In genomic region chr20:59004493-59004762, GRCh38 we compare ENCODE assay signal across 8 cellular contexts. TPM values are rescaled to one million over a fixed set of nuclear protein-coding genes. Genes with fewer than 3 reads are reported as not detected.
DNase-seq lines count a peak whose midpoint lies in the region; ATAC-seq, FAIRE-seq and TF ChIP-seq lines count a peak whose summit lies in the region.
"Had no signal": no experiment of that assay in that cellular context is flagged by ENCODE, and none has a peak within 500 bp of the region (broad histone marks: within the 10 kb centered on the region; RNA-seq: fewer than 3 reads in every experiment).

No MANE protein-coding gene starts in this region.

- H3K4me2 ChIP-seq in SK-N-SH = no peak overlapping the region

- peaks cover 38% of the 10 kb centered on the region for H3K4me1 Mint-ChIP-seq in activated T-helper 17 cell treated with anti-CD3 and anti-CD28 coated beads, Interleukin-2, amount 50 U/mL, for 72 hours

- DNase-seq in Peyer's patch (no peak), kidney (peak; percentile 78), substantia nigra (lab: John Stamatoyannopoulos, UW) (peak in 6 of 49 donors; percentile 11 to 48 (median 24)), NCI-H526 (lab: John Stamatoyannopoulos, UW) (no peak), SK-N-SH (no peak)

- intact Hi-C loops in kidney (cut with DNase I) = no loop called here

- no peak for FAIRE-seq in kidney (lab: Jason Lieb, UNC)

- H2AFZ ChIP-seq in SK-N-SH (ENCODE audit: low read depth) = no peak overlapping the region

- peaks cover 0 to 48% (median 0%) of the 10 kb centered on the region in 3 donors for H3K36me3 ChIP-seq in Peyer's patch
- peaks cover 0 to 4% of the 10 kb centered on the region in 2 donors for H3K36me3 ChIP-seq in kidney (ENCODE audit: control insufficient read depth in 1 of 2, insufficient read depth in 2 of 2, low read length in 2 of 2)
- H3K36me3 ChIP-seq in SK-N-SH (replicated peaks in 1 of 2; ENCODE audit: control insufficient read depth in 1 of 2, insufficient read depth in 2 of 2, low read length in 1 of 2) = no peaks in the 10 kb centered on the region

- POLR2A ChIA-PET in SK-N-SH (lab: Yijun Ruan, JAX) = no interaction called here

- H3K9me3 ChIP-seq in Peyer's patch (no peaks in the 10 kb centered on the region), kidney (ENCODE audit: control insufficient read depth in 1 of 2, low read length in 2 of 2) (no peaks in the 10 kb centered on the region), SK-N-SH (no peaks in the 10 kb centered on the region)

- no peaks in the 10 kb centered on the region for H3K9me3 Mint-ChIP-seq in activated T-helper 17 cell treated with anti-CD3 and anti-CD28 coated beads, Interleukin-2, amount 50 U/mL, for 72 hours

- no peaks in the 10 kb centered on the region for H3K9me2 ChIP-seq in SK-N-SH

- H3K4me1 ChIP-seq in Peyer's patch (peaks cover 3 to 40% (median 28%) of the 10 kb centered on the region in 4 donors), kidney (ENCODE audit: control insufficient read depth in 1 of 2, insufficient read depth in 1 of 2, low read depth in 1 of 2, low read length in 2 of 2) (peaks cover 5 to 14% of the 10 kb centered on the region in 2 donors), SK-N-SH (ENCODE audit: control insufficient read depth in 1 of 2, insufficient read depth in 2 of 2, low read depth in 1 of 2, low read length in 1 of 2) (peaks cover 0 to 3% of the 10 kb centered on the region in 2 experiments; a peak in 1 of 4 replicates)

- no peak for TF ChIP-seq POLR2A in Peyer's patch (IDR thresholded peaks at IDR 0.05)

- ATAC-seq in activated T-helper 17 cell treated with anti-CD3 and anti-CD28 coated beads, Interleukin-2, amount 50 U/mL, for 72 hours (replicated peaks) = no peak
- no peak for ATAC-seq in HG03520 (IDR thresholded peaks at IDR 0.05; ENCODE audit: unreplicated experiment)

- no peaks in the 10 kb centered on the region for H4K20me1 ChIP-seq in SK-N-SH (ENCODE audit: insufficient read depth)

- H3K36me3 Mint-ChIP-seq in activated T-helper 17 cell treated with anti-CD3 and anti-CD28 coated beads, Interleukin-2, amount 50 U/mL, for 72 hours (ENCODE audit: low read depth) = peaks cover 22% of the 10 kb centered on the region

- H3K27ac Mint-ChIP-seq in activated T-helper 17 cell treated with anti-CD3 and anti-CD28 coated beads, Interleukin-2, amount 50 U/mL, for 72 hours = peak overlapping the region; percentile 94

- H3F3A ChIP-seq in SK-N-SH (replicated peaks; ENCODE audit: insufficient read depth) = no peaks in the 10 kb centered on the region

- TF ChIP-seq RAD21 in SK-N-SH (IDR thresholded peaks at IDR 0.05; ENCODE audit: low read length) = no peak

- CTCF ChIA-PET in SK-N-SH (lab: Yijun Ruan, JAX) = no interaction called here

- H3K27me3 Mint-ChIP-seq in activated T-helper 17 cell treated with anti-CD3 and anti-CD28 coated beads, Interleukin-2, amount 50 U/mL, for 72 hours = no peaks in the 10 kb centered on the region

- TF ChIP-seq CTCF in Peyer's patch (IDR thresholded peaks at IDR 0.05) = no peak
- no peak for TF ChIP-seq CTCF in kidney (IDR thresholded peaks at IDR 0.05; ENCODE audit: borderline replicate concordance, extremely low read depth, insufficient read depth)
- TF ChIP-seq CTCF in SK-N-SH (IDR thresholded peaks at IDR 0.05) = no peak

- WGBS in SK-N-SH (ENCODE audit: low lambda C conversion rate) = 75% methylated on average over 4 of the region's 4 CpGs

- peak overlapping the region; percentile 87 for H3K4me3 Mint-ChIP-seq in activated T-helper 17 cell treated with anti-CD3 and anti-CD28 coated beads, Interleukin-2, amount 50 U/mL, for 72 hours

- no peak for TF ChIP-seq EP300 in SK-N-SH (IDR thresholded peaks at IDR 0.05; ENCODE audit: borderline replicate concordance in 1 of 2, low read depth in 1 of 2, low read length in 1 of 2)

- H3K9ac ChIP-seq in kidney (ENCODE audit: low read length in 2 of 2) (peak overlapping the region in 1 of 2 donors; percentile 15), SK-N-SH (no peak overlapping the region)

- H3K27me3 ChIP-seq in Peyer's patch = no peaks in the 10 kb centered on the region
- no peaks in the 10 kb centered on the region for H3K27me3 ChIP-seq in SK-N-SH (ENCODE audit: insufficient read depth)

- H3K79me2 ChIP-seq in SK-N-SH (ENCODE audit: insufficient read depth) = no peaks in the 10 kb centered on the region

- peak overlapping the region; percentile 91 to 99 (median 94) for H3K27ac ChIP-seq in Peyer's patch
- peak overlapping the region in 1 of 2 donors; percentile 28 for H3K27ac ChIP-seq in kidney (ENCODE audit: low read depth in 2 of 2, low read length in 2 of 2)
- H3K27ac ChIP-seq in substantia nigra (ENCODE audit: low read depth, low read length, poor library complexity, severe bottlenecking) = peak overlapping the region; percentile 49
- no peak overlapping the region for H3K27ac ChIP-seq in SK-N-SH (ENCODE audit: low read depth in 2 of 2, low read length in 1 of 2)
- H3K27ac ChIP-seq: VCaP had no signal

- peak overlapping the region; percentile 66 to 88 (median 81) for H3K4me3 ChIP-seq in Peyer's patch
- no peak overlapping the region for H3K4me3 ChIP-seq in kidney (ENCODE audit: low read length in 2 of 2)
- H3K4me3 ChIP-seq in SK-N-SH (ENCODE audit: low read depth in 2 of 2, low read length in 1 of 2) = no peak overlapping the region

TF ChIP-seq in SK-N-SH, 30 proteins besides CTCF, POLR2A, EP300 and RAD21 (continues in another document):
- no peak for TF ChIP-seq USF2 (IDR thresholded peaks at IDR 0.05; ENCODE audit: borderline replicate concordance, low read depth, low read length)
- TF ChIP-seq MXI1 (IDR thresholded peaks at IDR 0.05; ENCODE audit: low read depth, low read length) = no peak
- no peak for TF ChIP-seq FOSL2 (IDR thresholded peaks at IDR 0.05; ENCODE audit: borderline replicate concordance, low read depth)
- TF ChIP-seq ZBTB33 (IDR thresholded peaks at IDR 0.05; ENCODE audit: borderline replicate concordance, low read depth) = no peak
- no peak for TF ChIP-seq ELF1 (IDR thresholded peaks at IDR 0.05)

RNA-seq across cellular contexts. Expression of gene CTSZ, which starts 2.6 kb away (rescaled TPM):
- 100 to 1,000 TPM in 3 of 4 donors, 10 to 100 TPM in 1; 78.4 to 310 (median 274) TPM for total RNA-seq in Peyer's patch
- 10 to 100 TPM; 29.7 to 52.2 TPM for total RNA-seq in activated T-helper 17 cell treated with anti-CD3 and anti-CD28 coated beads, Interleukin-2, amount 50 U/mL, for 72 hours
- 200 TPM for total RNA-seq in kidney
- polyA plus RNA-seq in kidney (ENCODE audit: insufficient read depth, low read depth, low replicate concordance) = 234 TPM
- polyA plus RNA-seq in SK-N-SH (2012; rRNA removed) = 0.03 and 0.05 TPM in 2 replicates
- polyA plus RNA-seq in SK-N-SH (2012; cell fraction: cytosol; rRNA removed) = 0.03 and 0.09 TPM in 2 replicates
- not detected in 2 replicates for polyA plus RNA-seq in SK-N-SH (2012; cell fraction: nucleus; rRNA removed)

RNA-seq across cellular contexts. Expression of gene TUBB1, which starts 14.8 kb away (rescaled TPM):
- total RNA-seq in Peyer's patch = not detected
- total RNA-seq in activated T-helper 17 cell treated with anti-CD3 and anti-CD28 coated beads, Interleukin-2, amount 50 U/mL, for 72 hours = under 1 TPM; 0.08 to 0.13 TPM
- total RNA-seq in kidney = not detected
- polyA plus RNA-seq in kidney (ENCODE audit: insufficient read depth, low read depth, low replicate concordance) = 0.17 TPM
- 0.02 TPM in 1 of 2 replicates, not detected in the other for polyA plus RNA-seq in SK-N-SH (2012; rRNA removed)
- polyA plus RNA-seq in SK-N-SH (2012; cell fraction: cytosol; rRNA removed) = not detected in 2 replicates
- 0.01 TPM in 1 of 2 replicates, not detected in the other for polyA plus RNA-seq in SK-N-SH (2012; cell fraction: nucleus; rRNA removed)

RNA-seq across cellular contexts. Expression of gene NELFCD, which starts 23.4 kb away (rescaled TPM):
- total RNA-seq in Peyer's patch (10 to 100 TPM; 39.6 to 98.2 (median 65.1) TPM), kidney (50.2 TPM)
- 100 to 1,000 TPM in 1 of 2 donors, 10 to 100 TPM in 1; 92.7 to 124 TPM for total RNA-seq in activated T-helper 17 cell treated with anti-CD3 and anti-CD28 coated beads, Interleukin-2, amount 50 U/mL, for 72 hours
- polyA plus RNA-seq in kidney (ENCODE audit: insufficient read depth, low read depth, low replicate concordance) (63.4 TPM), SK-N-SH (2012; rRNA removed) (90.0 and 94.8 TPM in 2 replicates)
- 73.2 and 84.8 TPM in 2 replicates for polyA plus RNA-seq in SK-N-SH (2012; cell fraction: cytosol; rRNA removed)
- polyA plus RNA-seq in SK-N-SH (2012; cell fraction: nucleus; rRNA removed) = 233 and 267 TPM in 2 replicates

RNA-seq across cellular contexts. Expression of gene ATP5F1E, which starts 27.7 kb away (rescaled TPM):
- total RNA-seq in Peyer's patch (10 to 100 TPM; 20.6 to 34.0 (median 26.8) TPM), kidney (67.7 TPM)
- 10 to 100 TPM; 45.5 to 78.0 TPM for total RNA-seq in activated T-helper 17 cell treated with anti-CD3 and anti-CD28 coated beads, Interleukin-2, amount 50 U/mL, for 72 hours
- polyA plus RNA-seq in kidney (ENCODE audit: insufficient read depth, low read depth, low replicate concordance) (251 TPM), SK-N-SH (2012; rRNA removed) (48.0 and 60.8 TPM in 2 replicates)
- polyA plus RNA-seq in SK-N-SH (2012; cell fraction: cytosol; rRNA removed) = 80.3 and 119 TPM in 2 replicates
- 15.0 and 17.5 TPM in 2 replicates for polyA plus RNA-seq in SK-N-SH (2012; cell fraction: nucleus; rRNA removed)

RNA-seq across cellular contexts. Expression of gene PRELID3B, which starts 38.2 kb away (rescaled TPM):
- total RNA-seq in Peyer's patch = 100 to 1,000 TPM in 2 of 4 donors, 10 to 100 TPM in 2; 44.6 to 148 (median 86.5) TPM
- 100 to 1,000 TPM in 1 of 2 donors, 10 to 100 TPM in 1; 77.1 to 107 TPM for total RNA-seq in activated T-helper 17 cell treated with anti-CD3 and anti-CD28 coated beads, Interleukin-2, amount 50 U/mL, for 72 hours
- total RNA-seq in kidney = 38.5 TPM
- polyA plus RNA-seq in kidney (ENCODE audit: insufficient read depth, low read depth, low replicate concordance) = 26.4 TPM
- polyA plus RNA-seq in SK-N-SH (2012; rRNA removed) = 20.9 and 27.4 TPM in 2 replicates
- 38.1 and 58.8 TPM in 2 replicates for polyA plus RNA-seq in SK-N-SH (2012; cell fraction: cytosol; rRNA removed)
- polyA plus RNA-seq in SK-N-SH (2012; cell fraction: nucleus; rRNA removed) = 6.0 and 10.8 TPM in 2 replicates

Comparison
In these comparisons a context has a peak if more than half of its experiments do, and no peak if none do; other contexts are left out.
1. H3K27ac ChIP-seq: peak in Peyer's patch (4 of 4) and substantia nigra (single experiment); none in SK-N-SH (0 of 2).
2. H3K4me3 ChIP-seq: peak in Peyer's patch (4 of 4); none in kidney (0 of 2) and SK-N-SH (0 of 2).